29 cellular contexts compared by ENCODE assay signal in genomic region chr9:82938426-82938825, GRCh38.
"Had no signal": no experiment of that assay in that cellular context is flagged by ENCODE, and none has a peak within 500 bp of the region (broad histone marks: within the 10 kb centered on the region; RNA-seq: fewer than 3 reads in every experiment).

No MANE protein-coding gene starts in this region.

- H3K27ac ChIP-seq: brain microvascular endothelial cell, coronary artery, dorsolateral prefrontal cortex, gastrocnemius medialis, heart left ventricle, WERI-Rb-1 had no signal

- DNase-seq: activated B cell treated with CpG ODN at 0.5 μM for 24 hours; activated CD4-positive, alpha-beta T cell treated with anti-CD3 and anti-CD28 coated beads for 48 hours; activated CD4-positive, alpha-beta T cell treated with anti-CD3 and anti-CD28 coated beads, Interleukin-2, amount 50 U/mL, for 1 hour; activated CD4-positive, alpha-beta T cell treated with anti-CD3 and anti-CD28 coated beads, Interleukin-2, amount 50 U/mL, for 48 hours; activated CD8-positive, alpha-beta memory T cell treated with anti-CD3 and anti-CD28 coated beads for 24 hours; activated CD8-positive, alpha-beta T cell treated with anti-CD3 and anti-CD28 coated beads for 36 hours; activated effector memory CD4-positive, alpha-beta T cell treated with Interleukin-2 at 50 U/mL for 16 hours; activated gamma-delta T cell treated with Interleukin-2 at 50 U/mL for 16 hours; activated naive CD4-positive, alpha-beta T cell treated with anti-CD3 and anti-CD28 coated beads, Interleukin-2, amount 50 U/mL, for 16 hours; activated naive CD4-positive, alpha-beta T cell treated with Interleukin-2 at 50 U/mL for 16 hours; activated T-cell treated with anti-CD3 and anti-CD28 coated beads, Interleukin-2, amount 50 U/mL, for 4 hours; amniotic stem cell; anterior cingulate cortex; brain microvascular endothelial cell; dorsolateral prefrontal cortex; effector memory CD4-positive, alpha-beta T cell; endodermal cell; foreskin fibroblast; gastrocnemius medialis; glutamatergic neuron; heart left ventricle; T1000; WERI-Rb-1 had no signal

- H3K27me3 ChIP-seq: brain microvascular endothelial cell, dorsolateral prefrontal cortex, gastrocnemius medialis, heart left ventricle had no signal

- H3K4me3 ChIP-seq: coronary artery, dorsolateral prefrontal cortex, gastrocnemius medialis, heart left ventricle had no signal

- FAIRE-seq: astrocyte, bronchial epithelial cell had no signal

- H3K4me1 ChIP-seq: gastrocnemius medialis, heart left ventricle had no signal

- H3K36me3 ChIP-seq: brain microvascular endothelial cell, gastrocnemius medialis, heart left ventricle, WERI-Rb-1 had no signal

- ATAC-seq: activated CD4-positive, CD25-positive, alpha-beta regulatory T cell treated with anti-CD3 and anti-CD28 coated beads, Interleukin-2, amount 50 U/mL, for 24 hours; activated CD8-positive, alpha-beta T cell treated with anti-CD3 and anti-CD28 coated beads for 36 hours; activated T-cell treated with anti-CD3 and anti-CD28 coated beads, Interleukin-2, amount 50 U/mL, for 4 hours; activated T-helper 17 cell treated with anti-CD3 and anti-CD28 coated beads, Interleukin-2, amount 50 U/mL, for 72 hours; esophagus mucosa; gastrocnemius medialis; heart left ventricle had no signal

- H3K9me3 ChIP-seq: gastrocnemius medialis, heart left ventricle had no signal
